2 cellular contexts compared by ENCODE assay signal in genomic region chr4:144318797-144319196, GRCh38.
TF ChIP-seq lines count a peak whose summit lies in the region.

No MANE protein-coding gene starts in this region.

TF ChIP-seq in SK-N-SH, 30 proteins besides CTCF, POLR2A, EP300 and RAD21 (continued from another document):
- TF ChIP-seq NRF1 (IDR thresholded peaks at IDR 0.05; ENCODE audit: low read depth, low read length) = no peak
- no peak for TF ChIP-seq NFIC (IDR thresholded peaks at IDR 0.05; ENCODE audit: borderline replicate concordance)
- no peak for TF ChIP-seq RFX5 (IDR thresholded peaks at IDR 0.05; ENCODE audit: low read length)
- no peak for TF ChIP-seq YY1 (IDR thresholded peaks at IDR 0.05; ENCODE audit: low read depth)
- no peak for TF ChIP-seq SMC3 (IDR thresholded peaks at IDR 0.05; ENCODE audit: low read depth, low read length)
- no peak for TF ChIP-seq FOXJ3 (CRISPR knock-in tag; IDR thresholded peaks at IDR 0.05)
- TF ChIP-seq TAF1 (IDR thresholded peaks at IDR 0.05; ENCODE audit: borderline replicate concordance, low read depth, low read length) = no peak
- TF ChIP-seq FOXM1 (IDR thresholded peaks at IDR 0.05; ENCODE audit: low read depth) = no peak
- no peak for TF ChIP-seq JUND (IDR thresholded peaks at IDR 0.05)

TF ChIP-seq in SK-N-SH treated with all-trans-retinoic acid at 6 μM for 48 hours, 23 proteins besides CTCF, POLR2A, EP300 and RAD21 (continued from another document):
- no peak for TF ChIP-seq CSRNP3 (CRISPR knock-in tag; IDR thresholded peaks at IDR 0.05)
- TF ChIP-seq CREB5 (CRISPR knock-in tag; IDR thresholded peaks at IDR 0.05; ENCODE audit: low read depth) = no peak
- no peak for TF ChIP-seq ZFP30 (CRISPR knock-in tag; IDR thresholded peaks at IDR 0.05)
- no peak for TF ChIP-seq ESRRG (CRISPR knock-in tag; IDR thresholded peaks at IDR 0.05)
- no peak for TF ChIP-seq GLIS3 (CRISPR knock-in tag; IDR thresholded peaks at IDR 0.05)
- TF ChIP-seq ZC3H10 (CRISPR knock-in tag; IDR thresholded peaks at IDR 0.05) = no peak
- no peak for TF ChIP-seq PATZ1 (CRISPR knock-in tag; IDR thresholded peaks at IDR 0.05; ENCODE audit: borderline replicate concordance)
- TF ChIP-seq RARB (CRISPR knock-in tag; IDR thresholded peaks at IDR 0.05) = no peak
- TF ChIP-seq TOX (CRISPR knock-in tag; IDR thresholded peaks at IDR 0.05; ENCODE audit: borderline replicate concordance) = no peak
- TF ChIP-seq PPARA (CRISPR knock-in tag; IDR thresholded peaks at IDR 0.05; ENCODE audit: borderline replicate concordance) = no peak
- TF ChIP-seq OSR1 (CRISPR knock-in tag; IDR thresholded peaks at IDR 0.05) = no peak
- TF ChIP-seq ZNF8 (CRISPR knock-in tag; IDR thresholded peaks at IDR 0.05) = no peak
- TF ChIP-seq ZNF565 (CRISPR knock-in tag; conservative IDR thresholded peaks at IDR 0.05; ENCODE audit: low read depth) = no peak
- no peak for TF ChIP-seq ISL1 (CRISPR knock-in tag; IDR thresholded peaks at IDR 0.05)
- no peak for TF ChIP-seq TSHZ2 (CRISPR knock-in tag; IDR thresholded peaks at IDR 0.05)
